7 cellular contexts compared by ENCODE assay signal in the genomic region with DNA sequence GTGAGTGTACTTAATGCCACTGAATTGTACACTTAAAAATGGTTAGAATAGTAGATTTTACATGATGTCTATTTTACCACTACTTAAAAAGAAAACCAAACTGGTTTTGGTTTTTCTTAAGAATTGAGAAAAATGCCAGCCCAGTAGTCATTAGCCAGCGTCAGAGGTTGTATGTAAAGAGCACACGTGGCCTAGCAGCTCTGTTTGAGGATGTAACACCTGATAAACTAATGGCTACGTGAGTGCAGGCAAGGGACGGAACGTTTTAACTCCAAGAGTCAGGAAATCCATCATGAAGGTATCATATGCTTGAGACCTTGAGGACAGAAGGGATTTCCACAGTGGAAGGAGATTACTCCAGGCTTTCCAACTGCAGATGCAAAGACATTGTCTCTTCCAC.
"Had no signal": no experiment of that assay in that cellular context is flagged by ENCODE, and none has a peak within 500 bp of the region (broad histone marks: within the 10 kb centered on the region; RNA-seq: fewer than 3 reads in every experiment).

No MANE protein-coding gene starts in this region.

- H3K4me2 ChIP-seq: KMS-11 had no signal

- H3K27ac Mint-ChIP-seq: IgD-negative memory B cell had no signal

- H3K27ac ChIP-seq: GM23248, KMS-11 had no signal

- ATAC-seq: HCT116 had no signal

- H3K9me3 ChIP-seq: HAP-1 had no signal

- H3K4me3 Mint-ChIP-seq: IgD-negative memory B cell had no signal

- DNase-seq: GM23248, GOT3, KBM-7 had no signal

- H3K9ac ChIP-seq: GM23248, KMS-11 had no signal

- H3K36me3 ChIP-seq: HAP-1 had no signal

- H2AFZ ChIP-seq: GM23248 had no signal

- H3K27me3 Mint-ChIP-seq: IgD-negative memory B cell had no signal

- H3K4me3 ChIP-seq: GM23248, HAP-1 had no signal
